In the genomic region with DNA sequence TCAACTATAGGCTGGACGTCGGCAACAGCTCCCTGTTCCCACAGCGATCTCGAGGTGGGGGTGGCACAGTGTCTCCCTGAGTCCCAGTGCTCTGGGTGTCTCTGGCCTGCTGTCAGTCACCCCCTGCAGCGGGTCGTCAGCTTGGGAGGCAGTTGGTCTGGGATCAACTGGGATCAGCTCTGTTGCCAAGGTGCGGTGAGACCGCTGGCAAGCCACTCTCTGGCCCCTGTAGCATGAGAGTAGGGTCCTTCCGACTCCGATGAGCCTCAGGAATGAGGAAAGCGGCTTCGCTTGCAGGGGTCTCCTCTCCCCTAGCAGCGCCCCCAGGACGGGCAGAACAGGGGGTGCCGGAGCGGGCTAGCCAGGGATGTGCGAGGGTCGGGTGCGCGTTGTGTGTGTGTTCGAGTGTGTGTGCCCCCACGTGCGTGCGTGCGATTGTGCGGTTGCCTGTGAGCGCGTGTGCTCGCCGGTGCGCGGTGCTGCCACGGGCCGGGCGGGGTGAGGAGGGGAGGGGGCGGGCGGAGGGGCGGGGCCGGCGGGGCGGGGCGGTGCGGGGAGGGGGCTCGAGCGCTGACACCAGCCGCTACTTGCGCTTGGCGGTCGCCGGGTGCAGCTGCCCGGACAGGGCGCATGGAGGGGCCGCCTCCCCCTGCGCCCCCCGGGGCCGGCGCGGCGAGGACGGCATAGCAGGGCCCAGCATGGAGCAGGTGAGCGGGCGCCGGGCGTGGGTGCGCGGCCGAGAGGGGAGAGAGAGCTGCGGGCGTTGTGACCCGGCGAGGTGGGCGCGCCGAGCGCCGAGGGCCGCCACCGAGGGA, we compare ENCODE assay signal across 9 cellular contexts. TPM values are rescaled to one million over a fixed set of nuclear protein-coding genes. Genes with fewer than 3 reads are reported as not detected.
A peak's percentile ranks its signal among the peaks of the same experiment; 100 is the strongest.
DNase-seq lines count a peak whose midpoint lies in the region; ATAC-seq and TF ChIP-seq lines count a peak whose summit lies in the region.
"Had no signal": no experiment of that assay in that cellular context is flagged by ENCODE, and none has a peak within 500 bp of the region (broad histone marks: within the 10 kb centered on the region; RNA-seq: fewer than 3 reads in every experiment).

No MANE protein-coding gene starts in this region.

- POLR2A ChIA-PET in activated CD8-positive, alpha-beta T cell treated with anti-CD3 and anti-CD28 coated beads for 36 hours (lab: Charles Lee): no interaction called here
- POLR2A ChIA-PET in activated CD8-positive, alpha-beta T cell treated with anti-CD3 and anti-CD28 coated beads, Interleukin-2, amount 10 ng/mL, durations not matched to agents 7 days and 5 days (lab: Charles Lee): interaction anchor here (0.6 to 1.0 kb wide), 2 partner anchors 9 to 30 kb away, joined by 3 read pairs; no protein-coding TSS in a partner anchor

- peaks cover 0 to 8% of the 10 kb centered on the region in 2 donors for H3K27me3 ChIP-seq in Peyer's patch

- CTCF ChIA-PET in activated CD8-positive, alpha-beta T cell treated with anti-CD3 and anti-CD28 coated beads for 36 hours (lab: Charles Lee): interaction anchor here (0.7 to 1.0 kb wide), 2 partner anchors 70 kb away, joined by 3 to 5 read pairs; no protein-coding TSS in a partner anchor
- CTCF ChIA-PET in activated CD8-positive, alpha-beta T cell treated with anti-CD3 and anti-CD28 coated beads, Interleukin-2, amount 10 ng/mL, durations not matched to agents 7 days and 5 days (lab: Charles Lee): interaction anchor here (0.8 to 5.1 kb wide), 3 partner anchors 10 to 165 kb away, joined by 3 to 45 read pairs (median 4); no protein-coding TSS in a partner anchor
- CTCF ChIA-PET in activated CD8-positive, alpha-beta memory T cell treated with anti-CD3 and anti-CD28 coated beads, Interleukin-2, amount 10 ng/mL, durations not matched to agents 7 days and 5 days (lab: Charles Lee): interaction anchor here (0.9 to 8.7 kb wide), 3 partner anchors 67 to 96 kb away, joined by 3 to 334 read pairs (median 4); a partner anchor contains a TSS

- H3K27ac ChIP-seq in Peyer's patch (no peak overlapping the region), substantia nigra (ENCODE audit: low read depth, low read length, poor library complexity, severe bottlenecking) (peak overlapping the region; percentile 41)
- H3K27ac ChIP-seq: PC-9 had no signal

- peaks cover 0 to 17% (median 6%) of the 10 kb centered on the region in 4 donors for H3K4me1 ChIP-seq in Peyer's patch

- H3K27ac Mint-ChIP-seq in activated CD8-positive, alpha-beta T cell treated with anti-CD3 and anti-CD28 coated beads for 36 hours: no peak overlapping the region
- no peak overlapping the region for H3K27ac Mint-ChIP-seq in activated CD8-positive, alpha-beta T cell treated with anti-CD3 and anti-CD28 coated beads, Interleukin-2, amount 10 ng/mL, durations not matched to agents 7 days and 5 days
- no peak overlapping the region for H3K27ac Mint-ChIP-seq in activated CD8-positive, alpha-beta memory T cell treated with anti-CD3 and anti-CD28 coated beads, Interleukin-2, amount 10 ng/mL, durations not matched to agents 7 days and 5 days

- peaks cover 18% of the 10 kb centered on the region for H3K4me1 Mint-ChIP-seq in activated CD8-positive, alpha-beta T cell treated with anti-CD3 and anti-CD28 coated beads for 36 hours (ENCODE audit: low read depth)
- peaks cover 20% of the 10 kb centered on the region for H3K4me1 Mint-ChIP-seq in activated CD8-positive, alpha-beta T cell treated with anti-CD3 and anti-CD28 coated beads, Interleukin-2, amount 10 ng/mL, durations not matched to agents 7 days and 5 days (ENCODE audit: low read depth)
- H3K4me1 Mint-ChIP-seq in activated CD8-positive, alpha-beta memory T cell treated with anti-CD3 and anti-CD28 coated beads, Interleukin-2, amount 10 ng/mL, durations not matched to agents 7 days and 5 days: peaks cover 5% of the 10 kb centered on the region

- H3K4me3 Mint-ChIP-seq in activated CD8-positive, alpha-beta T cell treated with anti-CD3 and anti-CD28 coated beads for 36 hours: peak overlapping the region; percentile 44
- no peak overlapping the region for H3K4me3 Mint-ChIP-seq in activated CD8-positive, alpha-beta T cell treated with anti-CD3 and anti-CD28 coated beads, Interleukin-2, amount 10 ng/mL, durations not matched to agents 7 days and 5 days
- no peak overlapping the region for H3K4me3 Mint-ChIP-seq in activated CD8-positive, alpha-beta memory T cell treated with anti-CD3 and anti-CD28 coated beads, Interleukin-2, amount 10 ng/mL, durations not matched to agents 7 days and 5 days

- ATAC-seq in activated CD8-positive, alpha-beta T cell treated with anti-CD3 and anti-CD28 coated beads for 36 hours: no peak
- ATAC-seq in activated CD8-positive, alpha-beta T cell treated with anti-CD3 and anti-CD28 coated beads, Interleukin-2, amount 10 ng/mL, durations not matched to agents 7 days and 5 days: no peak
- no peak for ATAC-seq in activated CD8-positive, alpha-beta memory T cell treated with anti-CD3 and anti-CD28 coated beads, Interleukin-2, amount 10 ng/mL, durations not matched to agents 7 days and 5 days
- no peak for ATAC-seq in GM19452 (IDR thresholded peaks at IDR 0.05; ENCODE audit: unreplicated experiment)

- TF ChIP-seq POLR2A in Peyer's patch (IDR thresholded peaks at IDR 0.05): no peak

- no peaks in the 10 kb centered on the region for H3K36me3 ChIP-seq in Peyer's patch

- peak; percentile 22 for DNase-seq in activated CD8-positive, alpha-beta T cell treated with anti-CD3 and anti-CD28 coated beads for 36 hours
- no peak for DNase-seq in activated CD8-positive, alpha-beta T cell treated with anti-CD3 and anti-CD28 coated beads, Interleukin-2, amount 10 ng/mL, durations not matched to agents 7 days and 5 days
- DNase-seq in Peyer's patch: no peak
- DNase-seq in substantia nigra (lab: John Stamatoyannopoulos, UW): peak in 4 of 49 donors; percentile 29 to 87 (median 42)
- DNase-seq in NCI-H2196 treated with DMSO at 0.1 percent for 48 hours (lab: John Stamatoyannopoulos, UW; ENCODE audit: unreplicated experiment): no peak
- DNase-seq in activated CD8-positive, alpha-beta memory T cell treated with anti-CD3 and anti-CD28 coated beads, Interleukin-2, amount 10 ng/mL, durations not matched to agents 7 days and 5 days: no peak
- DNase-seq: PC-9 had no signal

- no peaks in the 10 kb centered on the region for H3K9me3 ChIP-seq in Peyer's patch

- intact Hi-C loops in activated CD8-positive, alpha-beta T cell treated with anti-CD3 and anti-CD28 coated beads for 36 hours (cut with micrococcal nuclease): no loop called here

- peaks cover 49% of the 10 kb centered on the region for H3K27me3 Mint-ChIP-seq in activated CD8-positive, alpha-beta T cell treated with anti-CD3 and anti-CD28 coated beads for 36 hours
- H3K27me3 Mint-ChIP-seq in activated CD8-positive, alpha-beta T cell treated with anti-CD3 and anti-CD28 coated beads, Interleukin-2, amount 10 ng/mL, durations not matched to agents 7 days and 5 days (ENCODE audit: low read depth): peaks cover 43% of the 10 kb centered on the region
- H3K27me3 Mint-ChIP-seq in activated CD8-positive, alpha-beta memory T cell treated with anti-CD3 and anti-CD28 coated beads, Interleukin-2, amount 10 ng/mL, durations not matched to agents 7 days and 5 days: peaks cover 59% of the 10 kb centered on the region

- no peak for TF ChIP-seq CTCF in activated CD8-positive, alpha-beta T cell treated with anti-CD3 and anti-CD28 coated beads for 36 hours (IDR thresholded peaks at IDR 0.05)
- TF ChIP-seq CTCF in Peyer's patch (IDR thresholded peaks at IDR 0.05): no peak

- H3K4me3 ChIP-seq in Peyer's patch (peak overlapping the region in 3 of 4 donors; percentile 21 to 36 (median 33)), iPS-11a (ENCODE audit: low read depth, low read length) (peak overlapping the region; percentile 47)
- H3K4me3 ChIP-seq: PC-9 had no signal

- H3K9me3 Mint-ChIP-seq in activated CD8-positive, alpha-beta T cell treated with anti-CD3 and anti-CD28 coated beads for 36 hours: no peaks in the 10 kb centered on the region
- no peaks in the 10 kb centered on the region for H3K9me3 Mint-ChIP-seq in activated CD8-positive, alpha-beta T cell treated with anti-CD3 and anti-CD28 coated beads, Interleukin-2, amount 10 ng/mL, durations not matched to agents 7 days and 5 days (ENCODE audit: insufficient read depth)
- no peaks in the 10 kb centered on the region for H3K9me3 Mint-ChIP-seq in activated CD8-positive, alpha-beta memory T cell treated with anti-CD3 and anti-CD28 coated beads, Interleukin-2, amount 10 ng/mL, durations not matched to agents 7 days and 5 days (ENCODE audit: low read depth)

- no peaks in the 10 kb centered on the region for H3K36me3 Mint-ChIP-seq in activated CD8-positive, alpha-beta T cell treated with anti-CD3 and anti-CD28 coated beads for 36 hours (ENCODE audit: low read depth)
- H3K36me3 Mint-ChIP-seq in activated CD8-positive, alpha-beta T cell treated with anti-CD3 and anti-CD28 coated beads, Interleukin-2, amount 10 ng/mL, durations not matched to agents 7 days and 5 days (ENCODE audit: low read depth): no peaks in the 10 kb centered on the region
- H3K36me3 Mint-ChIP-seq in activated CD8-positive, alpha-beta memory T cell treated with anti-CD3 and anti-CD28 coated beads, Interleukin-2, amount 10 ng/mL, durations not matched to agents 7 days and 5 days: no peaks in the 10 kb centered on the region

RNA-seq across cellular contexts. Expression of a gene that starts 9.4 kb away (rescaled TPM):
- total RNA-seq in activated CD8-positive, alpha-beta T cell treated with anti-CD3 and anti-CD28 coated beads for 36 hours: under 1 TPM; 0.40 to 0.47 TPM
- total RNA-seq in activated CD8-positive, alpha-beta T cell treated with anti-CD3 and anti-CD28 coated beads, Interleukin-2, amount 10 ng/mL, durations not matched to agents 7 days and 5 days: under 1 TPM; 0.24 to 0.47 TPM
- 10 to 100 TPM in 2 of 4 donors, 1 to 10 TPM in 1, under 1 TPM in 1; 0.88 to 36.3 (median 8.9) TPM for total RNA-seq in Peyer's patch
- total RNA-seq in activated CD8-positive, alpha-beta memory T cell treated with anti-CD3 and anti-CD28 coated beads, Interleukin-2, amount 10 ng/mL, durations not matched to agents 7 days and 5 days: under 1 TPM in 1 of 2 experiments, not detected in 1; 0.40 TPM
